8 cellular contexts compared by ENCODE assay signal in genomic region chr21:38768385-38769071, GRCh38.
DNase-seq lines count a peak whose midpoint lies in the region; ATAC-seq lines count a peak whose summit lies in the region.

No MANE protein-coding gene starts in this region.

- ATAC-seq in stimulated activated naive CD8-positive, alpha-beta T cell treated with anti-CD3 and anti-CD28 coated beads, Interleukin-15, Interleukin-2, amounts not matched to agents 100 U/mL and 50 U/mL, for 24 hours: peak; percentile 64
- ATAC-seq in HG03439 (IDR thresholded peaks at IDR 0.05; ENCODE audit: unreplicated experiment): no peak
- ATAC-seq in GM18511 (IDR thresholded peaks at IDR 0.05; ENCODE audit: unreplicated experiment): no peak

- DNase-seq in HS-5 (ENCODE audit: low read depth) (peak; percentile 50), hepatic stellate cell (ENCODE audit: low spot score) (peak; percentile 91), DMS 273 treated with DMSO at 0.1 percent for 48 hours (lab: John Stamatoyannopoulos, UW) (no peak), SKM-1 treated with dmso at 0.1 percent for 144 hours (lab: John Stamatoyannopoulos, UW; ENCODE audit: unreplicated experiment) (no peak)
- DNase-seq in activated CD8-positive, alpha-beta memory T cell treated with anti-CD3 and anti-CD28 coated beads, Interleukin-2, amount 50 U/mL, for 48 hours: peak; percentile 77
- DNase-seq in stimulated activated naive CD8-positive, alpha-beta T cell treated with anti-CD3 and anti-CD28 coated beads, Interleukin-15, Interleukin-2, amounts not matched to agents 100 U/mL and 50 U/mL, for 24 hours: peak; percentile 76

Comparison
In these comparisons a context has a peak if more than half of its experiments do, and no peak if none do; other contexts are left out.
1. DNase-seq: peak in HS-5 (single experiment), activated CD8-positive, alpha-beta memory T cell treated with anti-CD3 and anti-CD28 coated beads, Interleukin-2, amount 50 U/mL, for 48 hours (single experiment), hepatic stellate cell (single experiment) and stimulated activated naive CD8-positive, alpha-beta T cell treated with anti-CD3 and anti-CD28 coated beads, Interleukin-15, Interleukin-2, amounts not matched to agents 100 U/mL and 50 U/mL, for 24 hours (single experiment); none in DMS 273 treated with DMSO at 0.1 percent for 48 hours (single experiment) and SKM-1 treated with dmso at 0.1 percent for 144 hours (single experiment).